21 cellular contexts compared by ENCODE assay signal in the genomic region with DNA sequence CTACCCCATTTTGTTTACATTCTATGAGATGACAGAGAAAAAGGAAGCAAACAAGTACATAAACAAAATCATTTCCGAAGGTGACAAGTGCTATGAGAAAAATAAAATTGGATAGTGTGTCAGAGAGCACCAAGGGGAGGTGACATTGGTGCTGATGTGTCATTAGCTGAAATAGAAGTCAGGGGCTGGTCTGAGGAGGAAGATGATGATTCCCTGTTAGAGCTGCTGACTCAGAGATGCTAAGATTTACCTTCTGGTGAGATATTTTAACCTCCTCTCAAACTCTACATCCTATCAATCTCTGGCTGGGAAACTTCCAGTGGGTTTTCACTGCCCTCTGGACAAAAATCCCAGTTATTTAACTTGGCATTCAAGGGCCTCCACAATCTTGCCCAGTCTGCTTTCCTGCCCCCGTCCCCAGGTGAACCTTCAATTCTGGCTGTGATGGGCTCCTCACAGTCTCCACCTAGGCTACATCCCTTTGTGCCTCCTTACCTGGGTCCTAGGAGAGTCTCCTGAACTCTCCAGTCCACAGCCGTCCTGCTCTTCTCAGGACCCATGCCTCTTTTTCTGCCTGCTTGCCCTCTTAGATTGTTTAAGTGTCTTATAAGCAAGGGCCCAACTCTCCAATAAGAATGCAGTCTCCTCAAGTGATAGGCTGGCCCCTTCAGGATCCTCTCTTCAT. TPM values are rescaled to one million over a fixed set of nuclear protein-coding genes. Genes with fewer than 3 reads are reported as not detected.
DNase-seq lines count a peak whose midpoint lies in the region; ATAC-seq and TF ChIP-seq lines count a peak whose summit lies in the region.
"Had no signal": no experiment of that assay in that cellular context is flagged by ENCODE, and none has a peak within 500 bp of the region (broad histone marks: within the 10 kb centered on the region; RNA-seq: fewer than 3 reads in every experiment).

No MANE protein-coding gene starts in this region.

- no peak overlapping the region for H2AFZ ChIP-seq in mesenchymal stem cell (ENCODE audit: low read depth, low read length)
- H2AFZ ChIP-seq: neural progenitor cell had no signal

- H3K27me3 ChIP-seq in mesenchymal stem cell (ENCODE audit: control insufficient read depth in 1 of 2, insufficient read depth in 1 of 2, low read length in 2 of 2) (no peaks in the 10 kb centered on the region), stomach (peaks cover 0 to 16% (median 0%) of the 10 kb centered on the region in 3 donors)
- H3K27me3 ChIP-seq: gastrocnemius medialis, neural progenitor cell had no signal

- H3K9me3 ChIP-seq in mesenchymal stem cell (ENCODE audit: control insufficient read depth, low read length) (no peaks in the 10 kb centered on the region), stomach (no peaks in the 10 kb centered on the region)
- H3K9me3 ChIP-seq: gastrocnemius medialis, HAP-1 had no signal

- no peak overlapping the region for H3K4ac ChIP-seq in mesenchymal stem cell (ENCODE audit: low read depth in 1 of 2, low read length in 2 of 2)

- TF ChIP-seq POLR2A in stomach (IDR thresholded peaks at IDR 0.05): no peak

- no peak overlapping the region for H2BK5ac ChIP-seq in mesenchymal stem cell (ENCODE audit: low read depth, low read length, poor library complexity, severe bottlenecking)

- H3K4me1 Mint-ChIP-seq in activated T-cell treated with anti-CD3 and anti-CD28 coated beads, Interleukin-2, amount 50 U/mL, for 72 hours (ENCODE audit: low read depth): peaks cover 72% of the 10 kb centered on the region
- peaks cover 70% of the 10 kb centered on the region for H3K4me1 Mint-ChIP-seq in HFFc6 (ENCODE audit: low read depth)
- H3K4me1 Mint-ChIP-seq in activated CD4-positive, alpha-beta memory T cell treated with anti-CD3 and anti-CD28 coated beads, Interleukin-2, amount 10 ng/mL, durations not matched to agents 7 days and 5 days: peaks cover 66% of the 10 kb centered on the region

- peak overlapping the region in 1 of 2 donors; percentile 2 for H3K4me3 Mint-ChIP-seq in activated T-cell treated with anti-CD3 and anti-CD28 coated beads, Interleukin-2, amount 50 U/mL, for 72 hours
- H3K4me3 Mint-ChIP-seq in HFFc6: no peak overlapping the region
- no peak overlapping the region for H3K4me3 Mint-ChIP-seq in activated CD4-positive, alpha-beta memory T cell treated with anti-CD3 and anti-CD28 coated beads, Interleukin-2, amount 10 ng/mL, durations not matched to agents 7 days and 5 days
- H3K4me3 Mint-ChIP-seq: activated CD4-positive, alpha-beta T cell treated with anti-CD3 and anti-CD28 coated beads for 36 hours; neural progenitor cell had no signal

- no peak overlapping the region for H3K18ac ChIP-seq in mesenchymal stem cell (ENCODE audit: low read depth in 1 of 2, low read length in 2 of 2)

- no peak overlapping the region for H4K91ac ChIP-seq in mesenchymal stem cell (ENCODE audit: low read length)

- TF ChIP-seq CTCF in HFFc6 (IDR thresholded peaks at IDR 0.05): no peak
- TF ChIP-seq CTCF in stomach (IDR thresholded peaks at IDR 0.05): no peak

- no peak for DNase-seq in activated T-cell treated with anti-CD3 and anti-CD28 coated beads, Interleukin-2, amount 50 U/mL, for 72 hours
- DNase-seq in activated T-cell treated with anti-CD3 and anti-CD28 coated beads for 4 hours (no peak), HFFc6 (no peak), mesenchymal stem cell (no peak), NCI-H1436 (lab: John Stamatoyannopoulos, UW) (no peak), dedifferentiated amniotic fluid mesenchymal stem cell (ENCODE audit: extremely low spot score) (no peak), stomach (no peak)
- peak; percentile 9 for DNase-seq in activated CD4-positive, alpha-beta memory T cell treated with anti-CD3 and anti-CD28 coated beads, Interleukin-2, amount 10 ng/mL, durations not matched to agents 7 days and 5 days
- DNase-seq: activated CD4-positive, alpha-beta T cell treated with anti-CD3 and anti-CD28 coated beads for 36 hours; activated naive CD4-positive, alpha-beta T cell; DMS 273 treated with DMSO at 0.1 percent for 48 hours; effector CD4-positive, alpha-beta T cell; gastrocnemius medialis; hippocampal formation; KBM-7; NCI-H2171; NCI-H526; substantia nigra had no signal

- H3K36me3 Mint-ChIP-seq in activated T-cell treated with anti-CD3 and anti-CD28 coated beads, Interleukin-2, amount 50 U/mL, for 72 hours (ENCODE audit: insufficient read depth in 2 of 2): peaks cover 6 to 11% of the 10 kb centered on the region in 2 donors
- peaks cover 3% of the 10 kb centered on the region; the same call in 1 of the 2 replicates for H3K36me3 Mint-ChIP-seq in HFFc6 (ENCODE audit: low read depth)
- H3K36me3 Mint-ChIP-seq in activated CD4-positive, alpha-beta memory T cell treated with anti-CD3 and anti-CD28 coated beads, Interleukin-2, amount 10 ng/mL, durations not matched to agents 7 days and 5 days (ENCODE audit: low read depth): peaks cover 31% of the 10 kb centered on the region
- H3K36me3 Mint-ChIP-seq: neural progenitor cell had no signal

- no peak overlapping the region for H3K4me2 ChIP-seq in mesenchymal stem cell (ENCODE audit: low read length, poor library complexity, severe bottlenecking)
- H3K4me2 ChIP-seq: neural progenitor cell had no signal

- H3K9ac ChIP-seq in mesenchymal stem cell (ENCODE audit: low read length): peak overlapping the region; percentile 7
- H3K9ac ChIP-seq: neural progenitor cell had no signal

- no peak overlapping the region for H2BK12ac ChIP-seq in mesenchymal stem cell (ENCODE audit: low read length in 2 of 2)

- peak overlapping the region; percentile 8 for H3K27ac Mint-ChIP-seq in activated T-cell treated with anti-CD3 and anti-CD28 coated beads, Interleukin-2, amount 50 U/mL, for 72 hours
- H3K27ac Mint-ChIP-seq in HFFc6: peak overlapping the region; percentile 49
- no peak overlapping the region for H3K27ac Mint-ChIP-seq in activated CD4-positive, alpha-beta memory T cell treated with anti-CD3 and anti-CD28 coated beads, Interleukin-2, amount 10 ng/mL, durations not matched to agents 7 days and 5 days
- H3K27ac Mint-ChIP-seq: activated CD4-positive, alpha-beta T cell treated with anti-CD3 and anti-CD28 coated beads for 36 hours; neural progenitor cell had no signal

- H2AK5ac ChIP-seq in mesenchymal stem cell (ENCODE audit: low read length, severe bottlenecking): no peak overlapping the region

- H3K4me3 ChIP-seq in mesenchymal stem cell (ENCODE audit: insufficient read depth in 1 of 2, low read depth in 1 of 2, low read length in 2 of 2): no peak overlapping the region
- H3K4me3 ChIP-seq in stomach: no peak overlapping the region
- H3K4me3 ChIP-seq: gastrocnemius medialis, HAP-1, neural progenitor cell had no signal

- no peak overlapping the region for H4K8ac ChIP-seq in mesenchymal stem cell (ENCODE audit: low read length)

- intact Hi-C loops in stomach (cut with DNase I; ENCODE audit: low total_unique reads): no loop called here

- H3K36me3 ChIP-seq in mesenchymal stem cell (ENCODE audit: control insufficient read depth in 1 of 2, insufficient read depth in 2 of 2, low read depth in 1 of 2, low read length in 2 of 2) (peaks cover 0 to 21% of the 10 kb centered on the region in 2 experiments), stomach (no peaks in the 10 kb centered on the region)
- H3K36me3 ChIP-seq: gastrocnemius medialis, HAP-1, neural progenitor cell had no signal

- H3K79me1 ChIP-seq in mesenchymal stem cell (replicated peaks; ENCODE audit: low read length, poor library complexity, severe bottlenecking): peaks cover 1% of the 10 kb centered on the region

- CTCF ChIA-PET in activated CD4-positive, alpha-beta memory T cell treated with anti-CD3 and anti-CD28 coated beads, Interleukin-2, amount 10 ng/mL, durations not matched to agents 7 days and 5 days (lab: Charles Lee): no interaction called here

- WGBS in mesenchymal stem cell: 92% methylated on average over 3 of the region's 3 CpGs
- 71 to 82% (median 72%) methylated on average over 3 of the region's 3 CpGs for WGBS in stomach, 5 donors

- no peak overlapping the region for H2BK15ac ChIP-seq in mesenchymal stem cell (ENCODE audit: low read depth, poor library complexity, severe bottlenecking)

- H3K27ac ChIP-seq in mesenchymal stem cell (ENCODE audit: low read length, poor library complexity, severe bottlenecking): no peak overlapping the region
- H3K27ac ChIP-seq in stomach: no peak overlapping the region
- H3K27ac ChIP-seq: gastrocnemius medialis, neural progenitor cell had no signal

- H3K27me3 Mint-ChIP-seq in activated T-cell treated with anti-CD3 and anti-CD28 coated beads, Interleukin-2, amount 50 U/mL, for 72 hours (ENCODE audit: low read depth): no peaks in the 10 kb centered on the region
- peaks cover 5% of the 10 kb centered on the region for H3K27me3 Mint-ChIP-seq in HFFc6 (ENCODE audit: insufficient read depth)
- H3K27me3 Mint-ChIP-seq in activated CD4-positive, alpha-beta memory T cell treated with anti-CD3 and anti-CD28 coated beads, Interleukin-2, amount 10 ng/mL, durations not matched to agents 7 days and 5 days: no peaks in the 10 kb centered on the region
- H3K27me3 Mint-ChIP-seq: activated CD4-positive, alpha-beta T cell treated with anti-CD3 and anti-CD28 coated beads for 36 hours had no signal

- ATAC-seq in activated T-cell treated with anti-CD3 and anti-CD28 coated beads, Interleukin-2, amount 50 U/mL, for 72 hours (replicated peaks in 1 of 2): no peak
- ATAC-seq: activated CD4-positive, alpha-beta T cell treated with anti-CD3 and anti-CD28 coated beads for 36 hours; esophagus mucosa; gastrocnemius medialis had no signal

- POLR2A ChIA-PET in activated CD4-positive, alpha-beta memory T cell treated with anti-CD3 and anti-CD28 coated beads, Interleukin-2, amount 10 ng/mL, durations not matched to agents 7 days and 5 days (lab: Charles Lee): no interaction called here

- H3K14ac ChIP-seq in mesenchymal stem cell (ENCODE audit: low read length in 2 of 2): no peak overlapping the region

- H3K23ac ChIP-seq in mesenchymal stem cell (ENCODE audit: low read length in 2 of 2): no peak overlapping the region

- H2BK120ac ChIP-seq in mesenchymal stem cell (ENCODE audit: low read depth, low read length): no peak overlapping the region

- no peak for TF ChIP-seq EP300 in stomach (IDR thresholded peaks at IDR 0.05)

- H3K4me1 ChIP-seq in mesenchymal stem cell (ENCODE audit: control insufficient read depth, insufficient read depth, low read depth, low read length) (peaks cover 13% of the 10 kb centered on the region), stomach (peaks cover 0 to 7% (median 0%) of the 10 kb centered on the region in 4 donors)
- H3K4me1 ChIP-seq: gastrocnemius medialis, HAP-1, neural progenitor cell had no signal

- H3K9me3 Mint-ChIP-seq in activated T-cell treated with anti-CD3 and anti-CD28 coated beads, Interleukin-2, amount 50 U/mL, for 72 hours: no peaks in the 10 kb centered on the region
- no peaks in the 10 kb centered on the region for H3K9me3 Mint-ChIP-seq in HFFc6
- no peaks in the 10 kb centered on the region for H3K9me3 Mint-ChIP-seq in activated CD4-positive, alpha-beta memory T cell treated with anti-CD3 and anti-CD28 coated beads, Interleukin-2, amount 10 ng/mL, durations not matched to agents 7 days and 5 days
- H3K9me3 Mint-ChIP-seq: neural progenitor cell had no signal

RNA-seq across cellular contexts. Expression of gene DUSP5, which starts 26.6 kb away (rescaled TPM):
- total RNA-seq in activated T-cell treated with anti-CD3 and anti-CD28 coated beads, Interleukin-2, amount 50 U/mL, for 72 hours: 100 to 1,000 TPM; 122 to 242 TPM
- 10 to 100 TPM; 31.9 to 58.2 (median 35.0) TPM for total RNA-seq in HFFc6 (2021; fragmentation: NEBNext Ultra II Directional; extraction: Animal tissue kit (Norgen Biotek cat#: 25700))
- total RNA-seq in activated CD4-positive, alpha-beta memory T cell treated with anti-CD3 and anti-CD28 coated beads, Interleukin-2, amount 10 ng/mL, durations not matched to agents 7 days and 5 days: 100 to 1,000 TPM; 143 TPM
- polyA plus RNA-seq in mesenchymal stem cell (2013, experiment 1 of 2): 4.4 TPM
- polyA plus RNA-seq in mesenchymal stem cell (2013, experiment 2 of 2): 4.4 TPM
- 10 to 100 TPM in 3 of 5 donors, 1 to 10 TPM in 1, under 1 TPM in 1; 0.58 to 22.3 (median 10.7) TPM for total RNA-seq in stomach
- 10 to 100 TPM in 2 of 3 donors, 1 to 10 TPM in 1; 9.9 to 23.2 (median 10.4) TPM for polyA plus RNA-seq in stomach

RNA-seq across cellular contexts. Expression of gene SMC3, which starts 43.2 kb away (rescaled TPM):
- total RNA-seq in activated T-cell treated with anti-CD3 and anti-CD28 coated beads, Interleukin-2, amount 50 U/mL, for 72 hours: 10 to 100 TPM; 79.7 to 85.6 TPM
- 10 to 100 TPM; 26.0 to 40.5 (median 38.0) TPM for total RNA-seq in HFFc6 (2021; fragmentation: NEBNext Ultra II Directional; extraction: Animal tissue kit (Norgen Biotek cat#: 25700))
- 10 to 100 TPM; 81.0 to 83.0 TPM for total RNA-seq in activated CD4-positive, alpha-beta memory T cell treated with anti-CD3 and anti-CD28 coated beads, Interleukin-2, amount 10 ng/mL, durations not matched to agents 7 days and 5 days
- 19.1 TPM for polyA plus RNA-seq in mesenchymal stem cell (2013, experiment 1 of 2)
- polyA plus RNA-seq in mesenchymal stem cell (2013, experiment 2 of 2): 19.0 TPM
- 10 to 100 TPM in 4 of 5 donors, 1 to 10 TPM in 1; 9.3 to 40.6 (median 18.5) TPM for total RNA-seq in stomach
- polyA plus RNA-seq in stomach: 10 to 100 TPM; 10.1 to 12.4 (median 12.2) TPM
